In the genomic region with DNA sequence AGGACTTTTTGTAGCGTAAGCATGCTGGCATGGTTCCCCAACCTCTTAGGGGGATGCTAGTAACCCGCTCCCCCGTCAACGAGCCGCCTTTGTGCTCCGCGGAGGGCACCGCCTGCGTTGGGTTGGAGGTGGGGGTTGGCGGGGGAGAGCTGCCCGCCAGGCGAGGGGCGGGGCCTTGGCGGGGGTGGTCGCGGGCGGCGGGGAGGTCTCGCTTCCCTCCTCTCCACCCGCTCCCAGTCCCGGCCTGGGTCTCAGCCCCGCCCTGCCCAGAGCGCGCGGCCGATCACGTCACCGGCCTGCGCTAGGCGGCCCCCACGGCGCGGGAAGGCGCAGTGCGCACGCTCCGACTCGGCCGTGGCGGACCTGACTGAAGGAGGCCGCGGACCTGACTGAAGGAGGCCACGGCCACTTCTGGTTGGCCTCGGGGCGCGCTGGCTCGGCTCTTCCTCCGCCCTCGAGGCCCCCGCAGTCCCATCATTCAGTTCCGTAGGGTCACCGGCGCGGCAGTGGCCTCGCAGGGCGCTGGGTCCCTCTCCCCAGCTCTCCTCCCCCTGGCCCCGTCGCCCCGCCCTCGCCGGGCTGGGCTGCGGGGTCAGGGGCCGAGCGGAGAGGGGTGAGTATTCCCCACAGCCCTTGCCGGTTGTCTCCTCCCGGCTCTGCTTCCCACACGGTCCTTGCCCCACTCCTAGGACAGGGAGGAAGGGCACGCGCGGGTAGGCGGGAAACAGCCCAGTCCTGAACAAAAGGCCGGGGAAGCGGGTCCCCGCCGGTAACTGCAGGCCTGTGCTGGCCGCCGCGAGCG, we compare ENCODE assay signal across 8 cellular contexts. TPM values are rescaled to one million over a fixed set of nuclear protein-coding genes. Genes with fewer than 3 reads are reported as not detected.
DNase-seq lines count a peak whose midpoint lies in the region; ATAC-seq and TF ChIP-seq lines count a peak whose summit lies in the region.

ATG10 (plus strand) TSS at position 330 of the 802 bp plus-strand sequence. CDS start 15,548 bp downstream, outside the sequence.

- TF ChIP-seq CTCF in AG04450 (IDR thresholded peaks at IDR 0.05; ENCODE audit: low read depth, low read length): no peak
- TF ChIP-seq CTCF in WTC11 (IDR thresholded peaks at IDR 0.05): no peak
- no peak for TF ChIP-seq CTCF in cardiac fibroblast (IDR thresholded peaks at IDR 0.05; ENCODE audit: low read depth, low read length)
- TF ChIP-seq CTCF in spleen (IDR thresholded peaks at IDR 0.05 in 8 of 11, conservative IDR thresholded peaks at IDR 0.05 in 3 of 11): peak in 1 of 11 experiments; percentile 25

- TF ChIP-seq POLR2A in spleen (IDR thresholded peaks at IDR 0.05): peak in 2 of 3 donors; percentile 78 to 92

- H3K9me3 ChIP-seq in AG04450 (ENCODE audit: control insufficient read depth, insufficient read depth, low read length) (no peaks in the 10 kb centered on the region), spleen (no peaks in the 10 kb centered on the region)

- H3K4me3 ChIP-seq in AG04450 (ENCODE audit: low read depth, low read length) (peak within 1 kb of the TSS; percentile 79), cardiac fibroblast (replicated peaks in 1 of 2; ENCODE audit: low read depth in 2 of 2, low read length in 2 of 2) (peak within 1 kb of the TSS; percentile 66 to 74), spleen (peak within 1 kb of the TSS; percentile 43 to 84 (median 52))

- H3K36me3 Mint-ChIP-seq in WTC11: no peaks in the 10 kb centered on the region

- WGBS in spleen, 5 donors: 0% methylated on average over 26 to 79 of the region's 79 CpGs

- H3K36me3 ChIP-seq in spleen: peaks cover 0 to 8% (median 0%) of the 10 kb centered on the region in 6 donors

- H3K4me3 Mint-ChIP-seq in WTC11: peak within 1 kb of the TSS; percentile 87

- POLR2A ChIA-PET in AG04450 (lab: Yijun Ruan, JAX) (interaction anchor here (0.7 to 0.9 kb wide), 2 partner anchors 26 to 120 kb away, joined by 3 to 4 read pairs; no protein-coding TSS in a partner anchor), WTC11 (lab: Charles Lee) (interaction anchor here (1.6 to 1.7 kb wide), 2 partner anchors 8 to 121 kb away, joined by 6 to 11 read pairs; no protein-coding TSS in a partner anchor)

- H3K4me1 ChIP-seq in spleen: peaks cover 0 to 31% (median 15%) of the 10 kb centered on the region in 6 donors

- H3K27ac Mint-ChIP-seq in WTC11: peak within 1 kb of the TSS; percentile 93

- intact Hi-C loops in spleen (cut with DNase I; ENCODE audit: low total_unique reads): no loop called here

- H3K9me3 Mint-ChIP-seq in WTC11: no peaks in the 10 kb centered on the region

- no peaks in the 10 kb centered on the region for H3K27me3 ChIP-seq in AG04450 (ENCODE audit: control insufficient read depth, insufficient read depth, low read length)
- H3K27me3 ChIP-seq in spleen (replicated peaks in 1 of 7): no peaks in the 10 kb centered on the region

- CTCF ChIA-PET in AG04450 (lab: Charles Lee): interaction anchor here (0.6 kb wide), 1 partner anchor 173 kb away, joined by 3 read pairs; no protein-coding TSS in a partner anchor
- CTCF ChIA-PET in WTC11 (lab: Charles Lee): interaction anchor here (1.0 to 2.1 kb wide), 2 partner anchors 115 to 194 kb away, joined by 4 to 9 read pairs; no protein-coding TSS in a partner anchor

- H3K27me3 Mint-ChIP-seq in WTC11 (ENCODE audit: low read depth): no peaks in the 10 kb centered on the region

- H3K4me1 Mint-ChIP-seq in WTC11: peaks cover 40% of the 10 kb centered on the region

- H3K27ac ChIP-seq in AG04450 (ENCODE audit: low read depth, low read length) (peak within 1 kb of the TSS; percentile 92), spleen (peak within 1 kb of the TSS; percentile 93 to 100 (median 98))

- DNase-seq in AG04450 (ENCODE audit: low read depth, low spot score) (peak; percentile 71), NCI-H2227 (lab: John Stamatoyannopoulos, UW; ENCODE audit: unreplicated experiment) (peak; percentile 95), WTC11 (ENCODE audit: low spot score) (peak; percentile 91), cardiac fibroblast (ENCODE audit: low read depth in 2 of 2) (peak; percentile 91 to 97), inferior parietal cortex (ENCODE audit: extremely low spot score) (peak; percentile 93), spleen (peak; percentile 98)

- ATAC-seq in GM18909 (IDR thresholded peaks at IDR 0.05; ENCODE audit: poor library complexity, unreplicated experiment): peak; percentile 97
- ATAC-seq in HG03159 (IDR thresholded peaks at IDR 0.05; ENCODE audit: unreplicated experiment): peak; percentile 97
- peak; percentile 94 for ATAC-seq in WTC11

TF ChIP-seq in WTC11, 78 proteins besides CTCF, POLR2A, EP300 and RAD21 (continues in another document):
- no peak for TF ChIP-seq ZNF671 (CRISPR knock-in tag; IDR thresholded peaks at IDR 0.05)
- TF ChIP-seq SMAD3 (CRISPR knock-in tag; IDR thresholded peaks at IDR 0.05; ENCODE audit: borderline replicate concordance): no peak
- TF ChIP-seq, protein P1, sequence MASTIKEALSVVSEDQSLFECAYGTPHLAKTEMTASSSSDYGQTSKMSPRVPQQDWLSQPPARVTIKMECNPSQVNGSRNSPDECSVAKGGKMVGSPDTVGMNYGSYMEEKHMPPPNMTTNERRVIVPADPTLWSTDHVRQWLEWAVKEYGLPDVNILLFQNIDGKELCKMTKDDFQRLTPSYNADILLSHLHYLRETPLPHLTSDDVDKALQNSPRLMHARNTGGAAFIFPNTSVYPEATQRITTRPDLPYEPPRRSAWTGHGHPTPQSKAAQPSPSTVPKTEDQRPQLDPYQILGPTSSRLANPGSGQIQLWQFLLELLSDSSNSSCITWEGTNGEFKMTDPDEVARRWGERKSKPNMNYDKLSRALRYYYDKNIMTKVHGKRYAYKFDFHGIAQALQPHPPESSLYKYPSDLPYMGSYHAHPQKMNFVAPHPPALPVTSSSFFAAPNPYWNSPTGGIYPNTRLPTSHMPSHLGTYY (CRISPR knock-in tag; IDR thresholded peaks at IDR 0.05): no peak
- TF ChIP-seq NR1H2 (CRISPR knock-in tag; IDR thresholded peaks at IDR 0.05): no peak
- TF ChIP-seq TP53 (CRISPR knock-in tag; IDR thresholded peaks at IDR 0.05): no peak
- TF ChIP-seq FOXP1 (CRISPR knock-in tag; IDR thresholded peaks at IDR 0.05; ENCODE audit: borderline replicate concordance): peak; percentile 61
- TF ChIP-seq ETV6 (CRISPR knock-in tag; IDR thresholded peaks at IDR 0.05): peak; percentile 89; the same call in 1 of the 2 replicates
- no peak for TF ChIP-seq ATF2 (CRISPR knock-in tag; IDR thresholded peaks at IDR 0.05; ENCODE audit: borderline replicate concordance, low read depth)
- TF ChIP-seq, protein P2, sequence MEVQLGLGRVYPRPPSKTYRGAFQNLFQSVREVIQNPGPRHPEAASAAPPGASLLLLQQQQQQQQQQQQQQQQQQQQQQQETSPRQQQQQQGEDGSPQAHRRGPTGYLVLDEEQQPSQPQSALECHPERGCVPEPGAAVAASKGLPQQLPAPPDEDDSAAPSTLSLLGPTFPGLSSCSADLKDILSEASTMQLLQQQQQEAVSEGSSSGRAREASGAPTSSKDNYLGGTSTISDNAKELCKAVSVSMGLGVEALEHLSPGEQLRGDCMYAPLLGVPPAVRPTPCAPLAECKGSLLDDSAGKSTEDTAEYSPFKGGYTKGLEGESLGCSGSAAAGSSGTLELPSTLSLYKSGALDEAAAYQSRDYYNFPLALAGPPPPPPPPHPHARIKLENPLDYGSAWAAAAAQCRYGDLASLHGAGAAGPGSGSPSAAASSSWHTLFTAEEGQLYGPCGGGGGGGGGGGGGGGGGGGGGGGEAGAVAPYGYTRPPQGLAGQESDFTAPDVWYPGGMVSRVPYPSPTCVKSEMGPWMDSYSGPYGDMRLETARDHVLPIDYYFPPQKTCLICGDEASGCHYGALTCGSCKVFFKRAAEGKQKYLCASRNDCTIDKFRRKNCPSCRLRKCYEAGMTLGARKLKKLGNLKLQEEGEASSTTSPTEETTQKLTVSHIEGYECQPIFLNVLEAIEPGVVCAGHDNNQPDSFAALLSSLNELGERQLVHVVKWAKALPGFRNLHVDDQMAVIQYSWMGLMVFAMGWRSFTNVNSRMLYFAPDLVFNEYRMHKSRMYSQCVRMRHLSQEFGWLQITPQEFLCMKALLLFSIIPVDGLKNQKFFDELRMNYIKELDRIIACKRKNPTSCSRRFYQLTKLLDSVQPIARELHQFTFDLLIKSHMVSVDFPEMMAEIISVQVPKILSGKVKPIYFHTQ (CRISPR knock-in tag; IDR thresholded peaks at IDR 0.05): no peak
- TF ChIP-seq GTF2I (CRISPR knock-in tag; conservative IDR thresholded peaks at IDR 0.05): no peak
- no peak for TF ChIP-seq RORB (CRISPR knock-in tag; IDR thresholded peaks at IDR 0.05)
- TF ChIP-seq CREM (CRISPR knock-in tag; IDR thresholded peaks at IDR 0.05): peak; percentile 64; the same call in 1 of the 2 replicates
- TF ChIP-seq IRF2 (CRISPR knock-in tag; IDR thresholded peaks at IDR 0.05; ENCODE audit: borderline replicate concordance, low read depth): no peak
- TF ChIP-seq MXD4 (CRISPR knock-in tag; IDR thresholded peaks at IDR 0.05; ENCODE audit: borderline replicate concordance): no peak
- no peak for TF ChIP-seq NFATC4 (CRISPR knock-in tag; IDR thresholded peaks at IDR 0.05)
- peak; percentile 12; the same call in 1 of the 2 replicates for TF ChIP-seq ZNF263 (CRISPR knock-in tag; IDR thresholded peaks at IDR 0.05; ENCODE audit: low read depth)

RNA-seq across cellular contexts. Expression of gene ATG10, which starts in this region (rescaled TPM):
- polyA plus RNA-seq in AG04450 (2011; rRNA removed): 2.9 and 4.1 TPM in 2 replicates
- polyA minus RNA-seq in AG04450 (2011; rRNA and poly(A)+ RNA removed): 1.6 and 4.5 TPM in 2 replicates
- total RNA-seq in WTC11 (2021): 10.4 to 12.2 TPM (median 11.1 TPM) in 3 replicates
- 1 to 10 TPM; 4.6 to 9.1 (median 5.6) TPM for total RNA-seq in spleen
- 1 to 10 TPM; 1.7 to 4.5 (median 4.4) TPM for polyA plus RNA-seq in spleen

Comparison
In these comparisons a context has a peak if more than half of its experiments do, and no peak if none do; other contexts are left out.
1. Peak in every context shown above with its lines: DNase-seq, ATAC-seq, H3K4me3 ChIP-seq and H3K27ac ChIP-seq.